Comparison of ENCODE assay signal across 1 cellular context in the genomic region with DNA sequence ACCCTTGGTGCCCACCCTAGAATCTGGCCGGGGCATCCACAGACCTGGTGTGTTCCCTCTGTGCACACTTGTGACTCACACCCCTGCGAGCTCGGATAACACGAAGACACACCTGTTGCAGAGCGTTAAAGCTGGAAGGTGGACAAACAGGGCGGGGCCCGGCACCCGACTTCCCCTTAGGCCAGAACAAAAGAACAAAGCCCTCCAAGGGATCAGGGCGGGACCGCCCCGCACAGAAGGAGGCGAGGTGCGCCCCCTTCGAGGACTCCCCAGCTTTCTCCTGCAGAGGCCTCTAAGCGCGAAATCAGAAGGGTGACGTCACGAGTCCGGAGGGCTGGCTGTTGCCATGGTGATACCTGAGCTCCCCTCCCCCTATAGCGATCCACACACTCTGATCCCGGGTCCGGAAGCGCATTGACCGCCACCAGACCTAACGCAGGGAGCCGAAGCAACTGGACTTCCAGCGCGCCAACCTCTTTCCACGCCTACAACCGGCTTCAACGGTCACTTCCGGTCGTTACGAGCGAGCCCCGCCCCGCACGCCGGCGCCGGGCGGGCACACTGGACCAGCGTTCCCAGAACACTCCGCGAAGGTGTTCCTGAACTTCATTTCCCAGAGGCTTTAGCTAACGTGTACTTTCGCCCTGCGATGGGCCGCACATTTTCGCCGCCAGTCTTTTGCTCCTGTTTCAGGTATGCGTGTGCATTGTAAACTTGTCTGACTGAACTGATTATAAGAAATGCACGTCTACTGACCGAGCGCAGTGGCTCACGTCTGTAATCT.
TF ChIP-seq lines count a peak whose summit lies in the region.

A gene (minus strand): TSS at position 489 of the 784 bp plus-strand sequence. CDS start 811 bp downstream, outside the sequence.

TF ChIP-seq in HepG2, 621 proteins besides CTCF, POLR2A, EP300 and RAD21 (continued from another document and continues in another):
- TF ChIP-seq, protein P1, sequence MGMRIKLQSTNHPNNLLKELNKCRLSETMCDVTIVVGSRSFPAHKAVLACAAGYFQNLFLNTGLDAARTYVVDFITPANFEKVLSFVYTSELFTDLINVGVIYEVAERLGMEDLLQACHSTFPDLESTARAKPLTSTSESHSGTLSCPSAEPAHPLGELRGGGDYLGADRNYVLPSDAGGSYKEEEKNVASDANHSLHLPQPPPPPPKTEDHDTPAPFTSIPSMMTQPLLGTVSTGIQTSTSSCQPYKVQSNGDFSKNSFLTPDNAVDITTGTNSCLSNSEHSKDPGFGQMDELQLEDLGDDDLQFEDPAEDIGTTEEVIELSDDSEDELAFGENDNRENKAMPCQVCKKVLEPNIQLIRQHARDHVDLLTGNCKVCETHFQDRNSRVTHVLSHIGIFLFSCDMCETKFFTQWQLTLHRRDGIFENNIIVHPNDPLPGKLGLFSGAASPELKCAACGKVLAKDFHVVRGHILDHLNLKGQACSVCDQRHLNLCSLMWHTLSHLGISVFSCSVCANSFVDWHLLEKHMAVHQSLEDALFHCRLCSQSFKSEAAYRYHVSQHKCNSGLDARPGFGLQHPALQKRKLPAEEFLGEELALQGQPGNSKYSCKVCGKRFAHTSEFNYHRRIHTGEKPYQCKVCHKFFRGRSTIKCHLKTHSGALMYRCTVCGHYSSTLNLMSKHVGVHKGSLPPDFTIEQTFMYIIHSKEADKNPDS (CRISPR knock-in tag; IDR thresholded peaks at IDR 0.05) = no peak
- TF ChIP-seq ZNF629 (CRISPR knock-in tag; conservative IDR thresholded peaks at IDR 0.05) (no peak; the same call in none of the 2 replicates), ZNF558 (CRISPR knock-in tag; IDR thresholded peaks at IDR 0.05; ENCODE audit: borderline replicate concordance) (peak; percentile 94; the same call in 1 of the 2 replicates), ZNF224 (CRISPR knock-in tag; IDR thresholded peaks at IDR 0.05) (peak; percentile 91), YEATS4 (CRISPR knock-in tag; IDR thresholded peaks at IDR 0.05; ENCODE audit: borderline replicate concordance) (peak; percentile 87), ZNF24 (IDR thresholded peaks at IDR 0.05) (peak; percentile 76), CREB1 (IDR thresholded peaks at IDR 0.05) (peak; percentile 100), CREB1 (CRISPR knock-in tag; IDR thresholded peaks at IDR 0.05) (peak; percentile 94), CBX5 (CRISPR knock-in tag; IDR thresholded peaks at IDR 0.05; ENCODE audit: borderline replicate concordance) (peak; percentile 49; the same call in 1 of the 2 replicates), ZNF343 (CRISPR knock-in tag; IDR thresholded peaks at IDR 0.05) (peak; percentile 98), ZNF496 (CRISPR knock-in tag; IDR thresholded peaks at IDR 0.05; ENCODE audit: insufficient replicate concordance) (no peak), NFRKB (IDR thresholded peaks at IDR 0.05) (no peak), NR2F1 (CRISPR knock-in tag; IDR thresholded peaks at IDR 0.05) (no peak), MIER3 (CRISPR knock-in tag; IDR thresholded peaks at IDR 0.05; ENCODE audit: borderline replicate concordance) (peak; percentile 94; the same call in 1 of the 2 replicates), MATR3 (CRISPR knock-in tag; IDR thresholded peaks at IDR 0.05) (no peak), NKX3-1 (CRISPR knock-in tag; IDR thresholded peaks at IDR 0.05) (0 out of 2 replicates have a peak, but pooled peaks have one; percentile 57), SP1 (IDR thresholded peaks at IDR 0.05) (no peak), SP1 (CRISPR knock-in tag; IDR thresholded peaks at IDR 0.05) (peak; percentile 82), POGZ (CRISPR knock-in tag; IDR thresholded peaks at IDR 0.05) (peak; percentile 96)
- TF ChIP-seq, protein P2, sequence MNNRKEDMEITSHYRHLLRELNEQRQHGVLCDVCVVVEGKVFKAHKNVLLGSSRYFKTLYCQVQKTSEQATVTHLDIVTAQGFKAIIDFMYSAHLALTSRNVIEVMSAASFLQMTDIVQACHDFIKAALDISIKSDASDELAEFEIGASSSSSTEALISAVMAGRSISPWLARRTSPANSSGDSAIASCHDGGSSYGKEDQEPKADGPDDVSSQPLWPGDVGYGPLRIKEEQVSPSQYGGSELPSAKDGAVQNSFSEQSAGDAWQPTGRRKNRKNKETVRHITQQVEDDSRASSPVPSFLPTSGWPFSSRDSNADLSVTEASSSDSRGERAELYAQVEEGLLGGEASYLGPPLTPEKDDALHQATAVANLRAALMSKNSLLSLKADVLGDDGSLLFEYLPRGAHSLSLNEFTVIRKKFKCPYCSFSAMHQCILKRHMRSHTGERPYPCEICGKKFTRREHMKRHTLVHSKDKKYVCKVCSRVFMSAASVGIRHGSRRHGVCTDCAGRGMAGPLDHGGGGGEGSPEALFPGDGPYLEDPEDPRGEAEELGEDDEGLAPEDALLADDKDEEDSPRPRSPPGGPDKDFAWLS (CRISPR knock-in tag; IDR thresholded peaks at IDR 0.05; ENCODE audit: borderline replicate concordance) = no peak
- TF ChIP-seq, protein P3, sequence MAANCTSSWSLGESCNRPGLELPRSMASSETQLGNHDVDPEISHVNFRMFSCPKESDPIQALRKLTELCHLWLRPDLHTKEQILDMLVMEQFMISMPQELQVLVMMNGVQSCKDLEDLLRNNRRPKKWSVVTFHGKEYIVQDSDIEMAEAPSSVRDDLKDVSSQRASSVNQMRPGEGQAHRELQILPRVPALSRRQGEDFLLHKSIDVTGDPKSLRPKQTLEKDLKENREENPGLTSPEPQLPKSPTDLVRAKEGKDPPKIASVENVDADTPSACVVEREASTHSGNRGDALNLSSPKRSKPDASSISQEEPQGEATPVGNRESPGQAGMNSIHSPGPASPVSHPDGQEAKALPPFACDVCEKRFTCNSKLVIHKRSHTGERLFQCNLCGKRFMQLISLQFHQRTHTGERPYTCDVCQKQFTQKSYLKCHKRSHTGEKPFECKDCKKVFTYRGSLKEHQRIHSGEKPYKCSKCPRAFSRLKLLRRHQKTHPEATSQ (CRISPR knock-in tag; IDR thresholded peaks at IDR 0.05; ENCODE audit: borderline replicate concordance) = peak; percentile 84; the same call in 1 of the 2 replicates
- TF ChIP-seq, protein P4, sequence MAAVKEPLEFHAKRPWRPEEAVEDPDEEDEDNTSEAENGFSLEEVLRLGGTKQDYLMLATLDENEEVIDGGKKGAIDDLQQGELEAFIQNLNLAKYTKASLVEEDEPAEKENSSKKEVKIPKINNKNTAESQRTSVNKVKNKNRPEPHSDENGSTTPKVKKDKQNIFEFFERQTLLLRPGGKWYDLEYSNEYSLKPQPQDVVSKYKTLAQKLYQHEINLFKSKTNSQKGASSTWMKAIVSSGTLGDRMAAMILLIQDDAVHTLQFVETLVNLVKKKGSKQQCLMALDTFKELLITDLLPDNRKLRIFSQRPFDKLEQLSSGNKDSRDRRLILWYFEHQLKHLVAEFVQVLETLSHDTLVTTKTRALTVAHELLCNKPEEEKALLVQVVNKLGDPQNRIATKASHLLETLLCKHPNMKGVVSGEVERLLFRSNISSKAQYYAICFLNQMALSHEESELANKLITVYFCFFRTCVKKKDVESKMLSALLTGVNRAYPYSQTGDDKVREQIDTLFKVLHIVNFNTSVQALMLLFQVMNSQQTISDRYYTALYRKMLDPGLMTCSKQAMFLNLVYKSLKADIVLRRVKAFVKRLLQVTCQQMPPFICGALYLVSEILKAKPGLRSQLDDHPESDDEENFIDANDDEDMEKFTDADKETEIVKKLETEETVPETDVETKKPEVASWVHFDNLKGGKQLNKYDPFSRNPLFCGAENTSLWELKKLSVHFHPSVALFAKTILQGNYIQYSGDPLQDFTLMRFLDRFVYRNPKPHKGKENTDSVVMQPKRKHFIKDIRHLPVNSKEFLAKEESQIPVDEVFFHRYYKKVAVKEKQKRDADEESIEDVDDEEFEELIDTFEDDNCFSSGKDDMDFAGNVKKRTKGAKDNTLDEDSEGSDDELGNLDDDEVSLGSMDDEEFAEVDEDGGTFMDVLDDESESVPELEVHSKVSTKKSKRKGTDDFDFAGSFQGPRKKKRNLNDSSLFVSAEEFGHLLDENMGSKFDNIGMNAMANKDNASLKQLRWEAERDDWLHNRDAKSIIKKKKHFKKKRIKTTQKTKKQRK (IDR thresholded peaks at IDR 0.05; ENCODE audit: low read length) = no peak
- TF ChIP-seq, protein P5, sequence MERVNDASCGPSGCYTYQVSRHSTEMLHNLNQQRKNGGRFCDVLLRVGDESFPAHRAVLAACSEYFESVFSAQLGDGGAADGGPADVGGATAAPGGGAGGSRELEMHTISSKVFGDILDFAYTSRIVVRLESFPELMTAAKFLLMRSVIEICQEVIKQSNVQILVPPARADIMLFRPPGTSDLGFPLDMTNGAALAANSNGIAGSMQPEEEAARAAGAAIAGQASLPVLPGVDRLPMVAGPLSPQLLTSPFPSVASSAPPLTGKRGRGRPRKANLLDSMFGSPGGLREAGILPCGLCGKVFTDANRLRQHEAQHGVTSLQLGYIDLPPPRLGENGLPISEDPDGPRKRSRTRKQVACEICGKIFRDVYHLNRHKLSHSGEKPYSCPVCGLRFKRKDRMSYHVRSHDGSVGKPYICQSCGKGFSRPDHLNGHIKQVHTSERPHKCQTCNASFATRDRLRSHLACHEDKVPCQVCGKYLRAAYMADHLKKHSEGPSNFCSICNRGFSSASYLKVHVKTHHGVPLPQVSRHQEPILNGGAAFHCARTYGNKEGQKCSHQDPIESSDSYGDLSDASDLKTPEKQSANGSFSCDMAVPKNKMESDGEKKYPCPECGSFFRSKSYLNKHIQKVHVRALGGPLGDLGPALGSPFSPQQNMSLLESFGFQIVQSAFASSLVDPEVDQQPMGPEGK (CRISPR knock-in tag; IDR thresholded peaks at IDR 0.05) = peak; percentile 51; the same call in 1 of the 2 replicates
- TF ChIP-seq, protein P6, sequence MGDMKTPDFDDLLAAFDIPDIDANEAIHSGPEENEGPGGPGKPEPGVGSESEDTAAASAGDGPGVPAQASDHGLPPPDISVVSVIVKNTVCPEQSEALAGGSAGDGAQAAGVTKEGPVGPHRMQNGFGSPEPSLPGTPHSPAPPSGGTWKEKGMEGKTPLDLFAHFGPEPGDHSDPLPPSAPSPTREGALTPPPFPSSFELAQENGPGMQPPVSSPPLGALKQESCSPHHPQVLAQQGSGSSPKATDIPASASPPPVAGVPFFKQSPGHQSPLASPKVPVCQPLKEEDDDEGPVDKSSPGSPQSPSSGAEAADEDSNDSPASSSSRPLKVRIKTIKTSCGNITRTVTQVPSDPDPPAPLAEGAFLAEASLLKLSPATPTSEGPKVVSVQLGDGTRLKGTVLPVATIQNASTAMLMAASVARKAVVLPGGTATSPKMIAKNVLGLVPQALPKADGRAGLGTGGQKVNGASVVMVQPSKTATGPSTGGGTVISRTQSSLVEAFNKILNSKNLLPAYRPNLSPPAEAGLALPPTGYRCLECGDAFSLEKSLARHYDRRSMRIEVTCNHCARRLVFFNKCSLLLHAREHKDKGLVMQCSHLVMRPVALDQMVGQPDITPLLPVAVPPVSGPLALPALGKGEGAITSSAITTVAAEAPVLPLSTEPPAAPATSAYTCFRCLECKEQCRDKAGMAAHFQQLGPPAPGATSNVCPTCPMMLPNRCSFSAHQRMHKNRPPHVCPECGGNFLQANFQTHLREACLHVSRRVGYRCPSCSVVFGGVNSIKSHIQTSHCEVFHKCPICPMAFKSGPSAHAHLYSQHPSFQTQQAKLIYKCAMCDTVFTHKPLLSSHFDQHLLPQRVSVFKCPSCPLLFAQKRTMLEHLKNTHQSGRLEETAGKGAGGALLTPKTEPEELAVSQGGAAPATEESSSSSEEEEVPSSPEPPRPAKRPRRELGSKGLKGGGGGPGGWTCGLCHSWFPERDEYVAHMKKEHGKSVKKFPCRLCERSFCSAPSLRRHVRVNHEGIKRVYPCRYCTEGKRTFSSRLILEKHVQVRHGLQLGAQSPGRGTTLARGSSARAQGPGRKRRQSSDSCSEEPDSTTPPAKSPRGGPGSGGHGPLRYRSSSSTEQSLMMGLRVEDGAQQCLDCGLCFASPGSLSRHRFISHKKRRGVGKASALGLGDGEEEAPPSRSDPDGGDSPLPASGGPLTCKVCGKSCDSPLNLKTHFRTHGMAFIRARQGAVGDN (CRISPR knock-in tag; IDR thresholded peaks at IDR 0.05) = peak; percentile 98
- TF ChIP-seq, protein P7, sequence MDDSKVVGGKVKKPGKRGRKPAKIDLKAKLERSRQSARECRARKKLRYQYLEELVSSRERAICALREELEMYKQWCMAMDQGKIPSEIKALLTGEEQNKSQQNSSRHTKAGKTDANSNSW (CRISPR knock-in tag; IDR thresholded peaks at IDR 0.05; ENCODE audit: borderline replicate concordance) = no peak
- TF ChIP-seq, protein P8, sequence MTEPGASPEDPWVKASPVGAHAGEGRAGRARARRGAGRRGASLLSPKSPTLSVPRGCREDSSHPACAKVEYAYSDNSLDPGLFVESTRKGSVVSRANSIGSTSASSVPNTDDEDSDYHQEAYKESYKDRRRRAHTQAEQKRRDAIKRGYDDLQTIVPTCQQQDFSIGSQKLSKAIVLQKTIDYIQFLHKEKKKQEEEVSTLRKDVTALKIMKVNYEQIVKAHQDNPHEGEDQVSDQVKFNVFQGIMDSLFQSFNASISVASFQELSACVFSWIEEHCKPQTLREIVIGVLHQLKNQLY (CRISPR knock-in tag; IDR thresholded peaks at IDR 0.05) = peak; percentile 70; the same call in 1 of the 2 replicates
- TF ChIP-seq, protein P9, sequence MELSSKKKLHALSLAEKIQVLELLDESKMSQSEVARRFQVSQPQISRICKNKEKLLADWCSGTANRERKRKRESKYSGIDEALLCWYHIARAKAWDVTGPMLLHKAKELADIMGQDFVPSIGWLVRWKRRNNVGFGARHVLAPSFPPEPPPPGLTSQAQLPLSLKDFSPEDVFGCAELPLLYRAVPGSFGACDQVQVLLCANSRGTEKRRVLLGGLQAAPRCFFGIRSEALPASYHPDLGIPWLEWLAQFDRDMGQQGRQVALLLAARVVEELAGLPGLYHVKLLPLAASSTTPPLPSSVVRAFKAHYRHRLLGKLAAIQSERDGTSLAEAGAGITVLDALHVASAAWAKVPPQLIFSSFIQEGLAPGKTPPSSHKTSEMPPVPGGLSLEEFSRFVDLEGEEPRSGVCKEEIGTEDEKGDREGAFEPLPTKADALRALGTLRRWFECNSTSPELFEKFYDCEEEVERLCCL (CRISPR knock-in tag; IDR thresholded peaks at IDR 0.05; ENCODE audit: borderline replicate concordance) = 0 out of 2 replicates have a peak, but pooled peaks have one; percentile 19
- TF ChIP-seq, protein P10, sequence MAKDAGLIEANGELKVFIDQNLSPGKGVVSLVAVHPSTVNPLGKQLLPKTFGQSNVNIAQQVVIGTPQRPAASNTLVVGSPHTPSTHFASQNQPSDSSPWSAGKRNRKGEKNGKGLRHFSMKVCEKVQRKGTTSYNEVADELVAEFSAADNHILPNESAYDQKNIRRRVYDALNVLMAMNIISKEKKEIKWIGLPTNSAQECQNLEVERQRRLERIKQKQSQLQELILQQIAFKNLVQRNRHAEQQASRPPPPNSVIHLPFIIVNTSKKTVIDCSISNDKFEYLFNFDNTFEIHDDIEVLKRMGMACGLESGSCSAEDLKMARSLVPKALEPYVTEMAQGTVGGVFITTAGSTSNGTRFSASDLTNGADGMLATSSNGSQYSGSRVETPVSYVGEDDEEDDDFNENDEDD (CRISPR knock-in tag; IDR thresholded peaks at IDR 0.05; ENCODE audit: borderline replicate concordance) = peak; percentile 97
- TF ChIP-seq, protein P11, sequence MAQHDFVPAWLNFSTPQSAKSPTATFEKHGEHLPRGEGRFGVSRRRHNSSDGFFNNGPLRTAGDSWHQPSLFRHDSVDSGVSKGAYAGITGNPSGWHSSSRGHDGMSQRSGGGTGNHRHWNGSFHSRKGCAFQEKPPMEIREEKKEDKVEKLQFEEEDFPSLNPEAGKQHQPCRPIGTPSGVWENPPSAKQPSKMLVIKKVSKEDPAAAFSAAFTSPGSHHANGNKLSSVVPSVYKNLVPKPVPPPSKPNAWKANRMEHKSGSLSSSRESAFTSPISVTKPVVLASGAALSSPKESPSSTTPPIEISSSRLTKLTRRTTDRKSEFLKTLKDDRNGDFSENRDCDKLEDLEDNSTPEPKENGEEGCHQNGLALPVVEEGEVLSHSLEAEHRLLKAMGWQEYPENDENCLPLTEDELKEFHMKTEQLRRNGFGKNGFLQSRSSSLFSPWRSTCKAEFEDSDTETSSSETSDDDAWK (CRISPR knock-in tag; IDR thresholded peaks at IDR 0.05) = no peak
